Comparison of ENCODE assay signal across 1 cellular context in the genomic region with DNA sequence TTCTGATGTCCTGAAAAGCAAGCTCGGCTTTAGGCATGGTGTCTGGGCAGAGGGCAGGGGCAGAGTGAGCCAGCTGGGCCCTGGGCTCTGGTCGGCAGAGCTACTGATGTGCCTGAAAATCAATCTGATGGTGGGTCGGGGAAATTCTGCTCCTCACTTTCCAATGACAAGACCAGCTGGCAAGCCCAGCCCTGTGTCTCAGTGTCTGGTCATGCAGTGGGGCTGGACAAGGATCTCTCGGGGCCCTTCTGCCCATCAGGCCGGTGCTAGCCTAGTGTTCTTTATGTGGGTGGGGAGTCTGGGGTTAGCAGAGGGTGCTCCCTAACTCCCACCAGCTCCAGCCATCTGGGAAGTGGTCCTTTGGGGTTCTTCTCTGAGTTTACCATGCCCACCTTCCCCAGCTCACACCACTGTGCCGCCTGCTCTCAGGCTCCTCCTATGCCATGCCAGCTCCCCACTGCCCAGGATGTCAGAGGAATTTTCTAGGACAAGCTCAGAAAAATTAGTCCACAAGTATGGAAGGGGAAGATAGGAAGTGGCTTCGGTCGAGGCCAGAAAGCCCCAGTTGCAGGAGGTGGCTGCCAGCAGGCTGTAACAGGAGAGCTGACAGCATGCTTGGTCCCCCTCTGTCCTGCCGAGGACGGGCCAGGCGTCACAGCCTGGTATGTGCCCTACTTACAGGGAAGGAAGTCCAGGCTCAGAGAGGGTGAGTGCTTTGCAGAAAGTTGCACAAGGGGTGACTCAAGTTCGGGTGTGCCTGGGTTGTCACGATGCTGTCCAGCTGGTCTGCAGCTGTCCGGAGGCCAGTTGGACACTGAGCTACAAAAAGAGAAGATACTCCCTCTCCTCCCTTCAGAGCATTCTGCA.
TF ChIP-seq lines count a peak whose summit lies in the region.

No MANE protein-coding gene starts in this region.

TF ChIP-seq in SK-N-SH, 30 proteins besides CTCF, POLR2A, EP300 and RAD21:
- TF ChIP-seq YY1 (IDR thresholded peaks at IDR 0.05; ENCODE audit: low read depth) = no peak
- no peak for TF ChIP-seq TCF12 (IDR thresholded peaks at IDR 0.05)
- no peak for TF ChIP-seq POLR2AphosphoS5 (IDR thresholded peaks at IDR 0.05; ENCODE audit: low read depth, low read length)
- TF ChIP-seq TAF1 (IDR thresholded peaks at IDR 0.05; ENCODE audit: borderline replicate concordance, low read depth, low read length) = no peak
- no peak for TF ChIP-seq EZH2phosphoT487 (IDR thresholded peaks at IDR 0.05; ENCODE audit: borderline replicate concordance, low read depth)
- no peak for TF ChIP-seq RCOR1 (IDR thresholded peaks at IDR 0.05; ENCODE audit: low read length)
- TF ChIP-seq CHD2 (IDR thresholded peaks at IDR 0.05; ENCODE audit: low read length, partially characterized antibody) = no peak
- TF ChIP-seq, protein P1, sequence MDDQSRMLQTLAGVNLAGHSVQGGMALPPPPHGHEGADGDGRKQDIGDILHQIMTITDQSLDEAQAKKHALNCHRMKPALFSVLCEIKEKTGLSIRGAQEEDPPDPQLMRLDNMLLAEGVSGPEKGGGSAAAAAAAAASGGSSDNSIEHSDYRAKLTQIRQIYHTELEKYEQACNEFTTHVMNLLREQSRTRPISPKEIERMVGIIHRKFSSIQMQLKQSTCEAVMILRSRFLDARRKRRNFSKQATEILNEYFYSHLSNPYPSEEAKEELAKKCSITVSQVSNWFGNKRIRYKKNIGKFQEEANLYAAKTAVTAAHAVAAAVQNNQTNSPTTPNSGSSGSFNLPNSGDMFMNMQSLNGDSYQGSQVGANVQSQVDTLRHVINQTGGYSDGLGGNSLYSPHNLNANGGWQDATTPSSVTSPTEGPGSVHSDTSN (IDR thresholded peaks at IDR 0.05) = no peak
- no peak for TF ChIP-seq RFX5 (IDR thresholded peaks at IDR 0.05; ENCODE audit: low read length)
- no peak for TF ChIP-seq MEF2A (IDR thresholded peaks at IDR 0.05; ENCODE audit: borderline replicate concordance, low read depth)
- TF ChIP-seq NFIC (IDR thresholded peaks at IDR 0.05; ENCODE audit: borderline replicate concordance) = no peak
- TF ChIP-seq SMC3 (IDR thresholded peaks at IDR 0.05; ENCODE audit: low read depth, low read length) = no peak
- TF ChIP-seq, protein P2, sequence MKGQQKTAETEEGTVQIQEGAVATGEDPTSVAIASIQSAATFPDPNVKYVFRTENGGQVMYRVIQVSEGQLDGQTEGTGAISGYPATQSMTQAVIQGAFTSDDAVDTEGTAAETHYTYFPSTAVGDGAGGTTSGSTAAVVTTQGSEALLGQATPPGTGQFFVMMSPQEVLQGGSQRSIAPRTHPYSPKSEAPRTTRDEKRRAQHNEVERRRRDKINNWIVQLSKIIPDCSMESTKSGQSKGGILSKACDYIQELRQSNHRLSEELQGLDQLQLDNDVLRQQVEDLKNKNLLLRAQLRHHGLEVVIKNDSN (IDR thresholded peaks at IDR 0.05; ENCODE audit: borderline replicate concordance, low read depth) = no peak
- no peak for TF ChIP-seq TEAD4 (IDR thresholded peaks at IDR 0.05; ENCODE audit: borderline replicate concordance, insufficient read depth)
- no peak for TF ChIP-seq IRF3 (IDR thresholded peaks at IDR 0.05; ENCODE audit: low read depth, low read length)
- TF ChIP-seq GATA2 (CRISPR knock-in tag; IDR thresholded peaks at IDR 0.05) = no peak
- TF ChIP-seq JUND (IDR thresholded peaks at IDR 0.05) = no peak
